8 cellular contexts compared by ENCODE assay signal in genomic region chr14:61662437-61663311, GRCh38. TPM values are rescaled to one million over a fixed set of nuclear protein-coding genes. Genes with fewer than 3 reads are reported as not detected.
A peak's percentile ranks its signal among the peaks of the same experiment; 100 is the strongest.
DNase-seq lines count a peak whose midpoint lies in the region; ATAC-seq, FAIRE-seq and TF ChIP-seq lines count a peak whose summit lies in the region.

No MANE protein-coding gene starts in this region.

- peak overlapping the region; percentile 51 to 55 for H3K4me3 Mint-ChIP-seq in CD14-positive monocyte
- H3K4me3 Mint-ChIP-seq in activated naive CD4-positive, alpha-beta T cell treated with anti-CD3 and anti-CD28 coated beads for 36 hours: peak overlapping the region; percentile 63

- H4K20me1 ChIP-seq in keratinocyte (ENCODE audit: control insufficient read depth, extremely low read depth, insufficient read depth, low read length): no peaks in the 10 kb centered on the region

- H3K4me3 ChIP-seq in keratinocyte (ENCODE audit: control insufficient read depth in 2 of 3, extremely low read depth in 1 of 3, insufficient read depth in 2 of 3, low read depth in 1 of 3, low read length in 3 of 3): no peak overlapping the region

- no peak overlapping the region for H3K9ac ChIP-seq in keratinocyte (ENCODE audit: control insufficient read depth, extremely low read depth, insufficient read depth, low read length)

- peak overlapping the region; percentile 33 for H3K27ac ChIP-seq in keratinocyte (ENCODE audit: control insufficient read depth, insufficient read depth, low read length)

- no peaks in the 10 kb centered on the region for H3K36me3 ChIP-seq in keratinocyte (ENCODE audit: control insufficient read depth in 2 of 2, extremely low read depth in 1 of 2, insufficient read depth in 2 of 2, low read length in 2 of 2)

- CTCF ChIA-PET in activated naive CD4-positive, alpha-beta T cell treated with anti-CD3 and anti-CD28 coated beads for 36 hours (lab: Charles Lee): interaction anchor here (0.6 to 1.6 kb wide), 5 partner anchors 32 to 189 kb away, joined by 3 to 7 read pairs (median 4); partner anchors contain the start of gene HIF1A

- no peaks in the 10 kb centered on the region for H3K27me3 ChIP-seq in keratinocyte (ENCODE audit: control insufficient read depth, extremely low read depth, insufficient read depth, low read length)

- peak overlapping the region; percentile 47 for H3K4me2 ChIP-seq in keratinocyte (ENCODE audit: control insufficient read depth, extremely low read depth, insufficient read depth, low read depth, low read length)

- TF ChIP-seq CTCF in CD14-positive monocyte (IDR thresholded peaks at IDR 0.05) (no peak), keratinocyte (optimal IDR thresholded peaks at IDR 0.05 in 1 of 3, IDR thresholded peaks at IDR 0.05 in 1 of 3, conservative IDR thresholded peaks at IDR 0.05 in 1 of 3; ENCODE audit: extremely low read depth in 1 of 3, insufficient read depth in 2 of 3, low read length in 3 of 3) (no peak)

- H2AFZ ChIP-seq in keratinocyte (ENCODE audit: control insufficient read depth, low read length): no peak overlapping the region

- no peaks in the 10 kb centered on the region for H3K9me1 ChIP-seq in keratinocyte (ENCODE audit: control insufficient read depth, extremely low read depth, insufficient read depth, low read length)

- peaks cover 25% of the 10 kb centered on the region for H3K4me1 ChIP-seq in keratinocyte (ENCODE audit: control insufficient read depth, extremely low read depth, insufficient read depth, low read length)

- DNase-seq in CD14-positive monocyte (ENCODE audit: low spot score) (peak; percentile 86), RKO (ENCODE audit: low spot score) (peak; percentile 22), keratinocyte (ENCODE audit: low read depth, low spot score) (no peak), DMS79 (lab: John Stamatoyannopoulos, UW) (no peak)
- DNase-seq in activated naive CD4-positive, alpha-beta T cell treated with anti-CD3 and anti-CD28 coated beads for 36 hours: peak; percentile 79
- DNase-seq in stimulated activated CD8-positive, alpha-beta memory T cell treated with anti-CD3 and anti-CD28 coated beads, Interleukin-2, amount 100 ng/mL, for 48 hours (ENCODE audit: low read depth in 2 of 2): peak; percentile 25

- FAIRE-seq in keratinocyte (lab: Jason Lieb, UNC): peak; percentile 88

- dilution Hi-C loops in keratinocyte (cut with MboI; ENCODE audit: extremely low pct_ligation_motif_present, low sequenced_read_pairs): no loop called here

- ATAC-seq in GM19023 (IDR thresholded peaks at IDR 0.05; ENCODE audit: unreplicated experiment): peak; percentile 87
- peak; percentile 89 for ATAC-seq in HG03103 (IDR thresholded peaks at IDR 0.05; ENCODE audit: low read depth, unreplicated experiment)

- H3K79me2 ChIP-seq in keratinocyte (ENCODE audit: control insufficient read depth, insufficient read depth, low read length): no peaks in the 10 kb centered on the region

- H3K36me3 Mint-ChIP-seq in CD14-positive monocyte: peaks cover 0 to 5% of the 10 kb centered on the region in 2 donors
- H3K36me3 Mint-ChIP-seq in activated naive CD4-positive, alpha-beta T cell treated with anti-CD3 and anti-CD28 coated beads for 36 hours (ENCODE audit: low read depth): no peaks in the 10 kb centered on the region

- no peaks in the 10 kb centered on the region for H3K27me3 Mint-ChIP-seq in CD14-positive monocyte (ENCODE audit: low read depth in 3 of 3)
- no peaks in the 10 kb centered on the region for H3K27me3 Mint-ChIP-seq in activated naive CD4-positive, alpha-beta T cell treated with anti-CD3 and anti-CD28 coated beads for 36 hours (ENCODE audit: low read depth)

- H3K9me3 Mint-ChIP-seq in CD14-positive monocyte: peaks cover 0 to 5% (median 1%) of the 10 kb centered on the region in 7 donors
- H3K9me3 Mint-ChIP-seq in activated naive CD4-positive, alpha-beta T cell treated with anti-CD3 and anti-CD28 coated beads for 36 hours: no peaks in the 10 kb centered on the region

- intact Hi-C loops in CD14-positive monocyte (cut with micrococcal nuclease): loop anchor here in 1 of 2 donors (2.0 to 5.0 kb wide), 5 partner anchors 34 to 190 kb away; no protein-coding TSS in a partner anchor
- intact Hi-C loops in activated naive CD4-positive, alpha-beta T cell treated with anti-CD3 and anti-CD28 coated beads for 36 hours (cut with micrococcal nuclease): loop anchor here (1.0 to 10.0 kb wide), 22 partner anchors 9 to 485 kb away; partner anchors contain the start of gene HIF1A

- H3K27ac Mint-ChIP-seq in CD14-positive monocyte: peak overlapping the region; percentile 92 to 98 (median 96)
- peak overlapping the region; percentile 98 for H3K27ac Mint-ChIP-seq in activated naive CD4-positive, alpha-beta T cell treated with anti-CD3 and anti-CD28 coated beads for 36 hours

- no peaks in the 10 kb centered on the region for H3K9me3 ChIP-seq in keratinocyte (ENCODE audit: control insufficient read depth, low read depth, low read length)

- H3K4me1 Mint-ChIP-seq in CD14-positive monocyte: peaks cover 61% of the 10 kb centered on the region
- peaks cover 69% of the 10 kb centered on the region for H3K4me1 Mint-ChIP-seq in activated naive CD4-positive, alpha-beta T cell treated with anti-CD3 and anti-CD28 coated beads for 36 hours (ENCODE audit: low read depth)

RNA-seq across cellular contexts. Expression of gene HIF1A, which starts 32.6 kb away (rescaled TPM):
- 100 to 1,000 TPM in 1 of 2 donors, 10 to 100 TPM in 1; 79.0 to 137 TPM for polyA plus RNA-seq in CD14-positive monocyte
- total RNA-seq in activated naive CD4-positive, alpha-beta T cell treated with anti-CD3 and anti-CD28 coated beads for 36 hours: 100 to 1,000 TPM; 398 to 417 TPM
- polyA plus RNA-seq in keratinocyte: 65.2 to 202 TPM (median 168 TPM) in 3 replicates
- polyA plus RNA-seq in keratinocyte (2011; ENCODE audit: low read depth): 64.3 TPM
- polyA plus RNA-seq in keratinocyte (2011; cell fraction: cytosol; rRNA removed): 71.1 and 137 TPM in 2 replicates
- polyA plus RNA-seq in keratinocyte (2011; cell fraction: nucleus; rRNA removed): 224 and 227 TPM in 2 replicates
- 55.1 and 85.9 TPM in 2 replicates for polyA plus RNA-seq in keratinocyte (2012; ENCODE audit: low replicate concordance)
- polyA minus RNA-seq in keratinocyte: 65.5 to 199 TPM (median 83.4 TPM) in 3 replicates
- polyA minus RNA-seq in keratinocyte (2011; cell fraction: cytosol; rRNA and poly(A)+ RNA removed): 129 TPM
- 118 and 339 TPM in 2 replicates for polyA minus RNA-seq in keratinocyte (2011; cell fraction: nucleus; rRNA and poly(A)+ RNA removed)

Comparison
In these comparisons a context has a peak if more than half of its experiments do, and no peak if none do; other contexts are left out.
1. DNase-seq: peak in CD14-positive monocyte (single experiment), RKO (single experiment), activated naive CD4-positive, alpha-beta T cell treated with anti-CD3 and anti-CD28 coated beads for 36 hours (single experiment) and stimulated activated CD8-positive, alpha-beta memory T cell treated with anti-CD3 and anti-CD28 coated beads, Interleukin-2, amount 100 ng/mL, for 48 hours (2 of 2); none in keratinocyte (single experiment) and DMS79 (single experiment).